8 cellular contexts compared by ENCODE assay signal in the genomic region with DNA sequence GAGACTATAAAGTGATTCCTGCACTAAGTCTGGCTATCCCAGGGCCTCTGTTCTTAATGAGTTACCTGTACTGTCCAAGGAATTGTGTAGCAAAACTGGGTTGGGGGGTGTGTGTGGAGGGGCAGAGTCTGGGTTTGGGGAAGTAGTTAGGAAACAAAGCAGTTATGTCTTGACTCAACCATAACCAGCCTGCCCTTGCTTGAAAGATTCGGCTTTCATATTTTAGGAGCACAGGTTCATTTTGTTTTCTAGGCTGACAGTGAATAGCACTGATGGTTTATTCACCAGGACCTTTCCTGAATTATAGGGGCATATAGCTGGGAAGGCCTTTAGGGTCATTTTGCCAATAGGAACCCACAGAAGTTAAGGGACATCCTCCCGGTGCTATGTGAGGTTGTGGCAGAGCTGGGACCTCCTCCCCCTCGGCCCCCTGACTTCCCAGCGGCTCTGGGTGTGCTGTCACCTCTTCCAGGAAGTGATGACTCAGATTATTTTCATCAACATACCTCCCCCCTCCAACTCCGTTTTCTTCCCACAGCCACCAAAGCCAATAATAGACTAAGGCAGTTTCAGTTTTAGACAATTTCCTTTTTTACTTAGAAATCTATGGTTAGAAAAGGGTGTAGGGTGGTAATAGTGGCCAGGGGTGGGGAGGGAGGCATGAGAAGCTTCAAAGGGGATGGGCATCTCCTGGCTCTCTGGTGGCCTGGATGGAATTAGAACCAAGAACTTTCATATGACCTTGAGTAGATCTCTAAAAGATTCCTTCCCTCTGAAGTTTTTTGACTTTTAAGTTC. TPM values are rescaled to one million over a fixed set of nuclear protein-coding genes. Genes with fewer than 3 reads are reported as not detected.
DNase-seq lines count a peak whose midpoint lies in the region; ATAC-seq and TF ChIP-seq lines count a peak whose summit lies in the region.

No MANE protein-coding gene starts in this region.

- H3K9me3 ChIP-seq in SU-DHL-6 (ENCODE audit: insufficient read depth, low read length), result no peaks in the 10 kb centered on the region
- no peaks in the 10 kb centered on the region for H3K9me3 ChIP-seq in left lung

- peak; percentile 31 for ATAC-seq in GM18508 (IDR thresholded peaks at IDR 0.05; ENCODE audit: insufficient read depth, unreplicated experiment)
- peak; percentile 59 for ATAC-seq in HG03064 (IDR thresholded peaks at IDR 0.05; ENCODE audit: low read depth, unreplicated experiment)
- peak; percentile 61 for ATAC-seq in left lung

- no peak overlapping the region for H2AFZ ChIP-seq in SU-DHL-6 (ENCODE audit: low read depth, low read length, severe bottlenecking)

- no peak overlapping the region for H3K9ac ChIP-seq in SU-DHL-6 (ENCODE audit: low read length)

- no peak overlapping the region for H3K4me3 ChIP-seq in SU-DHL-6 (ENCODE audit: insufficient read depth, low read length, poor library complexity, severe bottlenecking)
- H3K4me3 ChIP-seq in left lung, result no peak overlapping the region

- intact Hi-C loops in left lung (cut with DNase I), result no loop called here

- H3K27me3 ChIP-seq in SU-DHL-6 (ENCODE audit: low read length) (no peaks in the 10 kb centered on the region), left lung (peaks cover 0 to 45% of the 10 kb centered on the region in 2 donors)

- peaks cover 23 to 37% of the 10 kb centered on the region in 2 donors for H3K4me1 ChIP-seq in left lung

- DNase-seq in amniotic stem cell (lab: John Stamatoyannopoulos, UW), result peak; percentile 12
- no peak for DNase-seq in left lung
- DNase-seq in stimulated activated CD8-positive, alpha-beta memory T cell treated with anti-CD3 and anti-CD28 coated beads, Interleukin-15, amount 100 ng/mL, for 1 hour (ENCODE audit: low read depth), result peak; percentile 24
- DNase-seq in GM19238 (ENCODE audit: insufficient read length, low spot score), result no peak
- no peak for DNase-seq in GF-D8 (lab: John Stamatoyannopoulos, UW)

- H3K4me2 ChIP-seq in SU-DHL-6 (ENCODE audit: low read depth, low read length, poor library complexity, severe bottlenecking), result peak overlapping the region; percentile 38

- H4K20me1 ChIP-seq in SU-DHL-6 (ENCODE audit: low read depth, low read length), result no peaks in the 10 kb centered on the region

- H3K27ac ChIP-seq in SU-DHL-6 (ENCODE audit: low read depth, low read length) (peak overlapping the region; percentile 59), left lung (peak overlapping the region; percentile 37 to 51)

- TF ChIP-seq CTCF in SU-DHL-6 (IDR thresholded peaks at IDR 0.05; ENCODE audit: insufficient read depth, low read length, poor library complexity, severe bottlenecking) (no peak), left lung (IDR thresholded peaks at IDR 0.05) (no peak)

- H3K36me3 ChIP-seq in SU-DHL-6 (ENCODE audit: low read length) (no peaks in the 10 kb centered on the region), left lung (no peaks in the 10 kb centered on the region)

- no peaks in the 10 kb centered on the region for H3K79me2 ChIP-seq in SU-DHL-6 (ENCODE audit: insufficient read depth, low read length)

- peaks cover 22% of the 10 kb centered on the region; the same call in 1 of the 2 replicates for H3F3A ChIP-seq in SU-DHL-6 (ENCODE audit: insufficient read depth)

- no peaks in the 10 kb centered on the region for H3K9me2 ChIP-seq in SU-DHL-6 (replicated peaks; ENCODE audit: insufficient read depth, low read length)

RNA-seq across cellular contexts. Expression of a gene that starts 44.8 kb away (rescaled TPM):
- 10 to 100 TPM; 26.4 to 27.5 TPM for total RNA-seq in left lung

Comparison
In these comparisons a context has a peak if more than half of its experiments do, and no peak if none do; other contexts are left out.
1. DNase-seq: peak in amniotic stem cell (single experiment) and stimulated activated CD8-positive, alpha-beta memory T cell treated with anti-CD3 and anti-CD28 coated beads, Interleukin-15, amount 100 ng/mL, for 1 hour (single experiment); none in left lung (0 of 2), GM19238 (single experiment) and GF-D8 (single experiment).
2. Peak in every context shown above with its lines, with median percentiles within 50 percentile points of each other: ATAC-seq.